8 cellular contexts compared by ENCODE assay signal in genomic region chr3:13495921-13496723, GRCh38. TPM values are rescaled to one million over a fixed set of nuclear protein-coding genes. Genes with fewer than 3 reads are reported as not detected.
A peak's percentile ranks its signal among the peaks of the same experiment; 100 is the strongest.
DNase-seq lines count a peak whose midpoint lies in the region; ATAC-seq and TF ChIP-seq lines count a peak whose summit lies in the region.

No MANE protein-coding gene starts in this region.

- BruUV-seq in A673 (replicated peaks; lab: Mats Ljungman, UMichigan) = no TSS peak

- ATAC-seq in GM18519 (IDR thresholded peaks at IDR 0.05; ENCODE audit: low FRiP score, unreplicated experiment) (peak; percentile 71), HG03442 (IDR thresholded peaks at IDR 0.05; ENCODE audit: unreplicated experiment) (peak; percentile 63), naive B cell (ENCODE audit: low read depth in 2 of 2) (peak; percentile 87 to 89)

- peaks cover 3 to 23% (median 9%) of the 10 kb centered on the region in 3 donors for H3K27me3 Mint-ChIP-seq in naive B cell

- no peak overlapping the region for H3K4me3 Mint-ChIP-seq in naive B cell

- peaks cover 0 to 5% (median 0%) of the 10 kb centered on the region in 3 donors for H3K4me1 Mint-ChIP-seq in naive B cell

- POLR2A ChIA-PET in A673 (lab: Charles Lee; ENCODE audit: low non-redundant PET) = no interaction called here

- no peak overlapping the region for H3K27ac ChIP-seq in A673 (ENCODE audit: low read depth, low read length, poor library complexity, severe bottlenecking)

- CTCF ChIA-PET in A673 (lab: Charles Lee) = interaction anchor here (0.6 to 5.6 kb wide), 5 partner anchors 16 to 404 kb away, joined by 3 to 99 read pairs (median 4); partner anchors contain the start of gene HDAC11

- peak; percentile 74 for DNase-seq in A673 (ENCODE audit: low spot score)
- peak; percentile 55 for DNase-seq in NOMO-1 treated with dmso at 0.1 percent for 144 hours (lab: John Stamatoyannopoulos, UW; ENCODE audit: unreplicated experiment)
- DNase-seq in activated CD8-positive, alpha-beta memory T cell treated with anti-CD3 and anti-CD28 coated beads, Interleukin-2, amount 50 U/mL, for 48 hours = peak; percentile 80
- peak; percentile 80 for DNase-seq in epithelial cell of esophagus (ENCODE audit: low read depth)
- peak; percentile 56 for DNase-seq in naive B cell
- peak; percentile 25 to 38 for DNase-seq in stimulated activated CD8-positive, alpha-beta memory T cell treated with anti-CD3 and anti-CD28 coated beads, Interleukin-7, amount 100 ng/mL, for 48 hours (ENCODE audit: extremely low read depth in 1 of 2, low read depth in 1 of 2)

- H3K4me3 ChIP-seq in A673 (ENCODE audit: low read depth, low read length, poor library complexity, severe bottlenecking) (no peak overlapping the region), epithelial cell of esophagus (ENCODE audit: low read length) (no peak overlapping the region)

- no peaks in the 10 kb centered on the region for H3K36me3 Mint-ChIP-seq in naive B cell

- no peak overlapping the region for H3K27ac Mint-ChIP-seq in naive B cell

- H3K4me1 ChIP-seq in A673 (ENCODE audit: insufficient read depth, low read length, poor library complexity, severe bottlenecking) = no peaks in the 10 kb centered on the region

- no peaks in the 10 kb centered on the region for H3K27me3 ChIP-seq in A673 (replicated peaks; ENCODE audit: insufficient read depth, low read depth, low read length, poor library complexity)

- no peaks in the 10 kb centered on the region for H3K36me3 ChIP-seq in A673 (ENCODE audit: insufficient read depth, low read length, poor library complexity, severe bottlenecking)

- intact Hi-C loops in A673 (cut with micrococcal nuclease; ENCODE audit: unreplicated experiment) = loop anchor here (1.0 to 10.0 kb wide), 2 partner anchors 152 to 389 kb away; partner anchors contain the start of gene WNT7A

- TF ChIP-seq CTCF in A673 (conservative IDR thresholded peaks at IDR 0.05; ENCODE audit: low read depth, low read length) = peak; percentile 86
- TF ChIP-seq CTCF in epithelial cell of esophagus (IDR thresholded peaks at IDR 0.05; ENCODE audit: insufficient read depth, low read depth, low read length, missing control alignments) = peak; percentile 98

- no peaks in the 10 kb centered on the region for H3K9me3 Mint-ChIP-seq in naive B cell

- no peaks in the 10 kb centered on the region for H3K9me3 ChIP-seq in A673 (ENCODE audit: low read depth, low read length, poor library complexity, severe bottlenecking)

RNA-seq across cellular contexts. Expression of gene HDAC11, which starts 16.0 kb away (rescaled TPM):
- 1.0 and 2.5 TPM in 2 replicates for total RNA-seq in A673 (2021)
- 1 to 10 TPM in 4 of 6 donors, under 1 TPM in 1, not detected in 1; 0.53 to 2.7 (median 1.6) TPM for polyA plus RNA-seq in naive B cell (ENCODE audit: low read depth in 6 of 6)

RNA-seq across cellular contexts. Expression of gene FBLN2, which starts 52.8 kb away (rescaled TPM):
- total RNA-seq in A673 (2021) = 0.71 and 1.3 TPM in 2 replicates
- 10 to 100 TPM in 2 of 6 donors, 1 to 10 TPM in 4; 4.8 to 17.8 (median 8.0) TPM for polyA plus RNA-seq in naive B cell (ENCODE audit: low read depth in 6 of 6)
